Comparison of ENCODE assay signal across 9 cellular contexts in the genomic region with DNA sequence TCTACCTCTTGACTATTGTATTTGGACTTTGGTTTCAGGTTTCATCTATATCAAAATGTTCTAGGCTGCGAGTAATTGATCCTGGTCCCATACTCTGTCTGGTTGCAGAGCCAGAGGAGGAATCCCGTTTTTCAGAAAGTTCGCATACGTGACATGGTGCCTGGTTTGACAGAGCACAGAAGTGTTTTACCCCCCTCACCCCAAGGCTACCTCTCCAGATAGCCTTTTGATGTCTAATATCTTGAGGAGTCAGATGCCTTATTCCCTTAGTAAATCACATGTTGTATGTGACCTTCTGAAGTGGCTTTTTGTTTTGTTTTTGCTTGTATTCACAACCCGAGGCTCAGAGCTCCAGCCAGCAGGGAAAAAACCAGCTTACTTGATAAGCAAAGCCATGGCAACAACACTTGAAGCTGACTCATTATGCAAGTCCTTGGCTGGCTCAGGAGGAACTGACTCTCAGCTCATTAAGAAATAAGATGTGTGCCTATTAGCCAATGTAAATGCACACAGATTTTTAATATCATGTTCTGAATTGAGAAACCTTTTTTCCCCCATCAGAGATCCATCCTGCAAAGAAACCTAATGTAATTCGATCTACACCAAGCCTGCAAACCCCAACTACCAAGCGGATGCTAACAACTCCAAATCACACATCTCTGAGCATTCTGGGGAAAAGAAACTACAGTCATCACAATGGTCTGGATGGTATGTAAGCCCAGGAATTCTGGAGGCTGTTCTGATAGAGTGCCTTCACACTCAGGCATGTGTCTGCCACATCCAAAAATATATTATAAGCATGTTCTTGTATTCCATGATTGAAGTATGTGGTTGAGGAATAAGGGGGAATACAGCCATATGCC. TPM values are rescaled to one million over a fixed set of nuclear protein-coding genes. Genes with fewer than 3 reads are reported as not detected.
DNase-seq lines count a peak whose midpoint lies in the region; ATAC-seq and TF ChIP-seq lines count a peak whose summit lies in the region.
"Had no signal": no experiment of that assay in that cellular context is flagged by ENCODE, and none has a peak within 500 bp of the region (broad histone marks: within the 10 kb centered on the region; RNA-seq: fewer than 3 reads in every experiment).

No MANE protein-coding gene starts in this region.

- H3K27me3 ChIP-seq in CD4-positive, CD25-positive, alpha-beta regulatory T cell (ENCODE audit: control insufficient read depth, insufficient read depth, low read length): no peaks in the 10 kb centered on the region
- H3K27me3 ChIP-seq in OCI-LY3 (ENCODE audit: low read depth, low read length) (no peaks in the 10 kb centered on the region), ectodermal cell (ENCODE audit: control insufficient read depth, insufficient read depth, low read length, poor library complexity, severe bottlenecking) (no peaks in the 10 kb centered on the region)

- peaks cover 28% of the 10 kb centered on the region for H3K36me3 Mint-ChIP-seq in CD4-positive, CD25-positive, alpha-beta regulatory T cell

- peaks cover 0 to 17% (median 4%) of the 10 kb centered on the region in 4 donors for H3K4me1 Mint-ChIP-seq in CD4-positive, CD25-positive, alpha-beta regulatory T cell

- no peak overlapping the region for H3K4me3 ChIP-seq in CD4-positive, CD25-positive, alpha-beta regulatory T cell (ENCODE audit: low read depth, low read length)
- peak overlapping the region; percentile 67 for H3K4me3 ChIP-seq in OCI-LY3 (ENCODE audit: low read length)
- H3K4me3 ChIP-seq in ectodermal cell (ENCODE audit: insufficient read depth, low read depth, low read length): no peak overlapping the region

- no peak for TF ChIP-seq CTCF in OCI-LY3 (IDR thresholded peaks at IDR 0.05; ENCODE audit: low read depth, low read length)

- no peaks in the 10 kb centered on the region for H3K79me2 ChIP-seq in OCI-LY3 (ENCODE audit: low read length)

- peak; percentile 35 to 37 for ATAC-seq in CD4-positive, CD25-positive, alpha-beta regulatory T cell (ENCODE audit: low read depth in 2 of 2)
- peak; percentile 99 for ATAC-seq in GM19023 (IDR thresholded peaks at IDR 0.05; ENCODE audit: unreplicated experiment)
- peak; percentile 97 for ATAC-seq in HG03064 (IDR thresholded peaks at IDR 0.05; ENCODE audit: low read depth, unreplicated experiment)
- ATAC-seq: Panc1 had no signal

- H3K9me3 ChIP-seq in CD4-positive, CD25-positive, alpha-beta regulatory T cell (ENCODE audit: control insufficient read depth in 2 of 2, low read length in 2 of 2): no peaks in the 10 kb centered on the region
- H3K9me3 ChIP-seq in OCI-LY3 (ENCODE audit: insufficient read depth, low read length): no peaks in the 10 kb centered on the region
- H3K9me3 ChIP-seq in ectodermal cell (ENCODE audit: control insufficient read depth, low read length): no peaks in the 10 kb centered on the region

- no peaks in the 10 kb centered on the region for H3K27me3 Mint-ChIP-seq in CD4-positive, CD25-positive, alpha-beta regulatory T cell

- H3K9ac ChIP-seq in OCI-LY3 (ENCODE audit: low read length): peak overlapping the region; percentile 42; the same call in 1 of the 2 replicates

- DNase-seq in CD4-positive, CD25-positive, alpha-beta regulatory T cell: peak in 1 of 3 donors; percentile 61
- DNase-seq in myocyte (ENCODE audit: low read depth): peak; percentile 59
- DNase-seq in ureter (ENCODE audit: low spot score): no peak
- no peak for DNase-seq in NCI-H82 (lab: John Stamatoyannopoulos, UW)

- WGBS in ectodermal cell, 2 experiments: 67 to 74% methylated on average over 6 of the region's 7 CpGs

- no peaks in the 10 kb centered on the region for H3K9me3 Mint-ChIP-seq in CD4-positive, CD25-positive, alpha-beta regulatory T cell

- peak overlapping the region; percentile 81 for H3K4me2 ChIP-seq in OCI-LY3 (ENCODE audit: low read length)

- no peak overlapping the region for H3K4me3 Mint-ChIP-seq in CD4-positive, CD25-positive, alpha-beta regulatory T cell

- peak overlapping the region in 1 of 3 donors; percentile 50 for H3K27ac Mint-ChIP-seq in CD4-positive, CD25-positive, alpha-beta regulatory T cell

- peaks cover 4% of the 10 kb centered on the region for H3K36me3 ChIP-seq in CD4-positive, CD25-positive, alpha-beta regulatory T cell (ENCODE audit: control insufficient read depth, insufficient read depth, low read length)
- H3K36me3 ChIP-seq in OCI-LY3 (replicated peaks; ENCODE audit: low read depth, low read length) (peaks cover 15% of the 10 kb centered on the region), ectodermal cell (ENCODE audit: control insufficient read depth, insufficient read depth, low read length) (no peaks in the 10 kb centered on the region)

- H3K4me1 ChIP-seq in CD4-positive, CD25-positive, alpha-beta regulatory T cell (ENCODE audit: control insufficient read depth, insufficient read depth, low read length, poor library complexity, severe bottlenecking): no peaks in the 10 kb centered on the region
- H3K4me1 ChIP-seq in OCI-LY3 (ENCODE audit: low read length): peaks cover 43% of the 10 kb centered on the region
- peaks cover 8% of the 10 kb centered on the region for H3K4me1 ChIP-seq in ectodermal cell (ENCODE audit: control insufficient read depth, insufficient read depth, low read length)

- no peak overlapping the region for H3K27ac ChIP-seq in CD4-positive, CD25-positive, alpha-beta regulatory T cell (ENCODE audit: insufficient read depth, low read length, poor library complexity, severe bottlenecking)
- peak overlapping the region; percentile 68 for H3K27ac ChIP-seq in OCI-LY3 (ENCODE audit: low read length)
- H3K27ac ChIP-seq in ectodermal cell (ENCODE audit: insufficient read depth, low read depth, low read length, poor library complexity, severe bottlenecking): peak overlapping the region; percentile 33

- H2AFZ ChIP-seq in OCI-LY3 (ENCODE audit: low read depth, low read length): 0 out of 2 replicates have a peak overlapping the region, but pooled peaks have one; percentile 5

- no peaks in the 10 kb centered on the region for H4K20me1 ChIP-seq in OCI-LY3 (ENCODE audit: insufficient read depth, low read length)

RNA-seq across cellular contexts. Expression of a gene that starts 41.4 kb away (rescaled TPM):
- not detected for total RNA-seq in CD4-positive, CD25-positive, alpha-beta regulatory T cell
- under 1 TPM in 1 of 4 donors, not detected in 3; 0.09 TPM for polyA plus RNA-seq in CD4-positive, CD25-positive, alpha-beta regulatory T cell
- polyA plus RNA-seq in ectodermal cell (2013, experiment 1 of 4): 0.81 TPM
- 1.3 TPM for polyA plus RNA-seq in ectodermal cell (2013, experiment 2 of 4)
- 1.4 TPM for polyA plus RNA-seq in ectodermal cell (2013, experiment 3 of 4)
- polyA plus RNA-seq in ectodermal cell (2013, experiment 4 of 4): 0.81 TPM
- 0.32 and 1.0 TPM in 2 replicates for total RNA-seq in myocyte
- polyA plus RNA-seq in myocyte (2012): 0.69 TPM
- 3.1 TPM for total RNA-seq in ureter

Comparison
In these comparisons a context has a peak if more than half of its experiments do, and no peak if none do; other contexts are left out.
1. ATAC-seq: peak in every context shown above with its lines; median percentile 99 in GM19023; 97 in HG03064; 36 in CD4-positive, CD25-positive, alpha-beta regulatory T cell.